Comparison of ENCODE assay signal across 18 cellular contexts in the genomic region with DNA sequence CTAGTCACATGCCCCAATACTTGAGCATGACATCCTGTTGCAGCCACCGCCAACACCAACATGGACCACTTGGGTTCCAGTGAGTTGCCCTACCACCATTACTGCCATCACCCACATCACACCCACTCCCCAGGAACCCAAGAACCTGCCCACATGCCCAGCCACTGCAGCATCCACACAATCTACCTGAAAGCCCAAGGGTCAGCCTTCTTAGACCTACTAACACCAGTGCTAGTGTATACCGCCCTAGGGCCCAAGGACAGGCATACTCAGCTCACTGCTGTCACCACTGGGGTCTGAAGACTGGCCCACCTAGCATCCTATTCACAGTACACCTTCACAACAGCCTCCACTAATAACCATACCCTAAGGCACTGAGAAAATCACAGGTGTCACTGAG.
DNase-seq lines count a peak whose midpoint lies in the region; ATAC-seq and TF ChIP-seq lines count a peak whose summit lies in the region.
"Had no signal": no experiment of that assay in that cellular context is flagged by ENCODE, and none has a peak within 500 bp of the region (broad histone marks: within the 10 kb centered on the region; RNA-seq: fewer than 3 reads in every experiment).

No MANE protein-coding gene starts in this region.

- no peak for TF ChIP-seq CTCF in CD8-positive, alpha-beta T cell (IDR thresholded peaks at IDR 0.05)
- no peak for TF ChIP-seq CTCF in activated B cell treated with CpG ODN at 0.5 μM for 24 hours (IDR thresholded peaks at IDR 0.05)
- no peak for TF ChIP-seq CTCF in neutrophil (IDR thresholded peaks at IDR 0.05)
- TF ChIP-seq CTCF in mesothelial cell of epicardium (IDR thresholded peaks at IDR 0.05; ENCODE audit: unreplicated experiment): no peak

- H3K27me3 Mint-ChIP-seq in CD8-positive, alpha-beta T cell (ENCODE audit: low read depth): no peaks in the 10 kb centered on the region
- H3K27me3 Mint-ChIP-seq in activated B cell treated with CpG ODN at 0.5 μM for 24 hours: no peaks in the 10 kb centered on the region
- no peaks in the 10 kb centered on the region for H3K27me3 Mint-ChIP-seq in mesothelial cell of epicardium (ENCODE audit: low read depth)

- H3K4me3 Mint-ChIP-seq in CD8-positive, alpha-beta T cell: no peak overlapping the region
- H3K4me3 Mint-ChIP-seq in activated B cell treated with CpG ODN at 0.5 μM for 24 hours (no peak overlapping the region), mesothelial cell of epicardium (no peak overlapping the region)

- POLR2A ChIA-PET in CD8-positive, alpha-beta T cell (lab: Charles Lee): no interaction called here
- POLR2A ChIA-PET in activated B cell treated with CpG ODN at 0.5 μM for 24 hours (lab: Charles Lee): no interaction called here

- H3K9me3 ChIP-seq in CD8-positive, alpha-beta T cell (ENCODE audit: low read length): no peaks in the 10 kb centered on the region
- no peaks in the 10 kb centered on the region for H3K9me3 ChIP-seq in neutrophil
- H3K9me3 ChIP-seq: Peyer's patch had no signal

- H3K4me1 ChIP-seq in CD8-positive, alpha-beta T cell (ENCODE audit: insufficient read depth, low read length): no peaks in the 10 kb centered on the region
- H3K4me1 ChIP-seq in neutrophil (ENCODE audit: control insufficient read depth in 1 of 2, insufficient read depth in 1 of 2, low read depth in 1 of 2, low read length in 1 of 2): no peaks in the 10 kb centered on the region

- H3K27ac ChIP-seq in CD8-positive, alpha-beta T cell (ENCODE audit: low read depth, low read length): no peak overlapping the region
- H3K27ac ChIP-seq in neutrophil: peak overlapping the region; percentile 38
- H3K27ac ChIP-seq: C4-2B, KMS-11, Peyer's patch had no signal

- CTCF ChIA-PET in CD8-positive, alpha-beta T cell (lab: Charles Lee): interaction anchor here (1.3 kb wide), 1 partner anchor 13 kb away, joined by 3 read pairs; no protein-coding TSS in a partner anchor
- CTCF ChIA-PET in activated B cell treated with CpG ODN at 0.5 μM for 24 hours (lab: Charles Lee): no interaction called here

- no peak for ATAC-seq in CD8-positive, alpha-beta T cell
- ATAC-seq in activated B cell treated with CpG ODN at 0.5 μM for 24 hours (ENCODE audit: low read depth): no peak
- ATAC-seq: HCT116 had no signal

- intact Hi-C loops in CD8-positive, alpha-beta T cell (cut with DNase I, micrococcal nuclease): no loop called here
- intact Hi-C loops in activated B cell treated with CpG ODN at 0.5 μM for 24 hours (cut with micrococcal nuclease): no loop called here

- H3K9me3 Mint-ChIP-seq in CD8-positive, alpha-beta T cell: peaks cover 12% of the 10 kb centered on the region
- H3K9me3 Mint-ChIP-seq in activated B cell treated with CpG ODN at 0.5 μM for 24 hours (no peaks in the 10 kb centered on the region), mesothelial cell of epicardium (peaks cover 16% of the 10 kb centered on the region)

- no peaks in the 10 kb centered on the region for H3K36me3 ChIP-seq in CD8-positive, alpha-beta T cell (ENCODE audit: insufficient read depth, low read length)
- peaks cover 89% of the 10 kb centered on the region for H3K36me3 ChIP-seq in neutrophil

- H3K27ac Mint-ChIP-seq in CD8-positive, alpha-beta T cell: peak overlapping the region; percentile 27
- H3K27ac Mint-ChIP-seq in activated B cell treated with CpG ODN at 0.5 μM for 24 hours (peak overlapping the region; percentile 69), mesothelial cell of epicardium (no peak overlapping the region)

- no peaks in the 10 kb centered on the region for H3K27me3 ChIP-seq in CD8-positive, alpha-beta T cell (ENCODE audit: insufficient read depth, low read length)
- H3K27me3 ChIP-seq in neutrophil: no peaks in the 10 kb centered on the region
- H3K27me3 ChIP-seq: Peyer's patch had no signal

- H3K36me3 Mint-ChIP-seq in CD8-positive, alpha-beta T cell: no peaks in the 10 kb centered on the region
- H3K36me3 Mint-ChIP-seq in activated B cell treated with CpG ODN at 0.5 μM for 24 hours (ENCODE audit: low read depth): peaks cover 80% of the 10 kb centered on the region
- H3K36me3 Mint-ChIP-seq in mesothelial cell of epicardium: peaks cover 4% of the 10 kb centered on the region

- no peak overlapping the region for H3K4me3 ChIP-seq in CD8-positive, alpha-beta T cell (ENCODE audit: low read depth, low read length)
- H3K4me3 ChIP-seq in neutrophil (ENCODE audit: low read depth in 1 of 2, low read length in 1 of 2): no peak overlapping the region
- H3K4me3 ChIP-seq: Peyer's patch had no signal

- H3K4me1 Mint-ChIP-seq in CD8-positive, alpha-beta T cell (ENCODE audit: low read depth): no peaks in the 10 kb centered on the region
- H3K4me1 Mint-ChIP-seq in activated B cell treated with CpG ODN at 0.5 μM for 24 hours (peaks cover 41% of the 10 kb centered on the region), mesothelial cell of epicardium (peaks cover 1% of the 10 kb centered on the region)

- DNase-seq in CD8-positive, alpha-beta T cell: no peak
- DNase-seq in activated B cell treated with CpG ODN at 0.5 μM for 24 hours (no peak), ureter (ENCODE audit: low spot score) (peak; percentile 28), mesothelial cell of epicardium (ENCODE audit: low spot score in 2 of 2, unreplicated experiment in 2 of 2) (no peak), activated T-cell treated with anti-CD3 and anti-CD28 coated beads for 4 hours (no peak)
- DNase-seq in stimulated activated CD8-positive, alpha-beta memory T cell treated with anti-CD3 and anti-CD28 coated beads, Interleukin-4, amount 100 ng/mL, for 48 hours: no peak
- DNase-seq: GDM1; NCI-H1092 treated with DMSO at 0.1 percent for 48 hours; NCI-H1436 treated with DMSO at 0.1 percent for 48 hours; NCI-H1930; NCI-H510A treated with DMSO at 0.1 percent for 48 hours; NCI-H774; NK-92 treated with Interleukin-12 subunit alpha and Interleukin-12 subunit beta, amount 100 ng/mL, for 24 hours; Peyer's patch had no signal
